ENCODE assay signal across 8 cellular contexts in genomic region chr14:53151523-53151866, GRCh38. TPM values are rescaled to one million over a fixed set of nuclear protein-coding genes. Genes with fewer than 3 reads are reported as not detected.
A peak's percentile ranks its signal among the peaks of the same experiment; 100 is the strongest.
DNase-seq lines count a peak whose midpoint lies in the region; ATAC-seq, FAIRE-seq and TF ChIP-seq lines count a peak whose summit lies in the region.

No MANE protein-coding gene starts in this region.

- 3 to 14% methylated on average over 7 of the region's 7 CpGs for WGBS in sigmoid colon, 2 donors

- H3K27ac ChIP-seq in SK-N-MC (no peak overlapping the region), sigmoid colon (peak overlapping the region; percentile 84 to 97 (median 96))

- H3K36me3 ChIP-seq in SK-N-MC (ENCODE audit: insufficient read depth, low read length) (no peaks in the 10 kb centered on the region), sigmoid colon (no peaks in the 10 kb centered on the region)

- H3K4me3 ChIP-seq in SK-N-MC = peak overlapping the region; percentile 96
- peak overlapping the region; percentile 63 to 87 (median 76) for H3K4me3 ChIP-seq in sigmoid colon

- no peak for TF ChIP-seq EP300 in sigmoid colon (IDR thresholded peaks at IDR 0.05)

- H3K9me3 ChIP-seq in SK-N-MC (ENCODE audit: low read depth, low read length) (0 out of 2 replicates have a peak, but pooled peaks cover 3% of the 10 kb centered on the region), sigmoid colon (no peaks in the 10 kb centered on the region)

- TF ChIP-seq CTCF in sigmoid colon (IDR thresholded peaks at IDR 0.05) = no peak

- DNase-seq in GM12892 (ENCODE audit: insufficient read length) = no peak
- no peak for DNase-seq in SK-N-MC (ENCODE audit: low read depth, low spot score)
- DNase-seq in germinal center (ENCODE audit: low spot score) = peak; percentile 25
- DNase-seq in sigmoid colon = no peak
- DNase-seq in NCI-H1417 treated with DMSO at 0.1 percent for 48 hours (lab: John Stamatoyannopoulos, UW) = no peak
- no peak for DNase-seq in NCI-H146 (lab: John Stamatoyannopoulos, UW)
- no peak for DNase-seq in DMS 273 treated with DMSO at 0.1 percent for 48 hours (lab: John Stamatoyannopoulos, UW)

- H3K27me3 ChIP-seq in sigmoid colon = no peaks in the 10 kb centered on the region

- intact Hi-C loops in sigmoid colon (cut with DNase I) = loop anchor here (5.0 kb wide), 1 partner anchor 146 kb away; no protein-coding TSS in a partner anchor

- peak; percentile 38 for FAIRE-seq in GM12892 (lab: Jason Lieb, UNC)

- TF ChIP-seq POLR2A in GM12892 (IDR thresholded peaks at IDR 0.05; ENCODE audit: low read depth, low read length) = no peak
- no peak for TF ChIP-seq POLR2A in sigmoid colon (IDR thresholded peaks at IDR 0.05)

- ATAC-seq in HG02763 (IDR thresholded peaks at IDR 0.05; ENCODE audit: unreplicated experiment) = no peak

- peaks cover 0 to 24% (median 18%) of the 10 kb centered on the region in 4 donors for H3K4me1 ChIP-seq in sigmoid colon

- H3K9ac ChIP-seq in SK-N-MC (ENCODE audit: insufficient read length) = peak overlapping the region; percentile 77

RNA-seq across cellular contexts. Expression of gene DDHD1, which starts 1.6 kb away (rescaled TPM):
- polyA plus RNA-seq in GM12892 (2012; ENCODE audit: missing spikeins) = 26.3 TPM
- total RNA-seq in sigmoid colon = 10 to 100 TPM; 15.2 to 21.4 (median 17.9) TPM
- 1 to 10 TPM; 1.2 to 4.8 (median 1.2) TPM for polyA plus RNA-seq in sigmoid colon
